In genomic region chr3:141109761-141110160, GRCh38 we compare ENCODE assay signal across 1 cellular context.
A peak's percentile ranks its signal among the peaks of the same experiment; 100 is the strongest.
TF ChIP-seq lines count a peak whose summit lies in the region.

No MANE protein-coding gene starts in this region.

TF ChIP-seq in K562, 482 proteins besides CTCF, POLR2A, EP300 and RAD21:
- TF ChIP-seq RFX1 (IDR thresholded peaks at IDR 0.05) (peak; percentile 77), TRIM24 (IDR thresholded peaks at IDR 0.05) (no peak)
TF ChIP-seq in K562: peak in this region for 1.
